ENCODE assay signal across 10 cellular contexts in genomic region chr1:9766759-9767442, GRCh38. TPM values are rescaled to one million over a fixed set of nuclear protein-coding genes. Genes with fewer than 3 reads are reported as not detected.
A peak's percentile ranks its signal among the peaks of the same experiment; 100 is the strongest.
DNase-seq lines count a peak whose midpoint lies in the region; ATAC-seq and TF ChIP-seq lines count a peak whose summit lies in the region.
"Had no signal": no experiment of that assay in that cellular context is flagged by ENCODE, and none has a peak within 500 bp of the region (broad histone marks: within the 10 kb centered on the region; RNA-seq: fewer than 3 reads in every experiment).

No MANE protein-coding gene starts in this region.

- H2BK5ac ChIP-seq in H9 (ENCODE audit: insufficient read length, low read length): no peak overlapping the region

- H2BK12ac ChIP-seq in H9 (ENCODE audit: insufficient read length, low read depth, low read length): no peak overlapping the region

- no peak overlapping the region for H3K14ac ChIP-seq in H9 (ENCODE audit: insufficient read depth, low read length)

- peak; percentile 24 for ATAC-seq in stimulated activated effector memory CD8-positive, alpha-beta T cell treated with anti-CD3 and anti-CD28 coated beads, Interleukin-12 subunit alpha, Interleukin-12 subunit beta, amount 100 ng/mL, for 72 hours
- no peak for ATAC-seq in GM18907 (IDR thresholded peaks at IDR 0.05; ENCODE audit: unreplicated experiment)
- ATAC-seq: Right ventricle myocardium inferior had no signal

- no peak overlapping the region for H2AFZ ChIP-seq in H9 (ENCODE audit: low read length)

- H3K27me3 Mint-ChIP-seq in H9 (ENCODE audit: low read depth): no peaks in the 10 kb centered on the region

- H3K36me3 Mint-ChIP-seq in H9 (ENCODE audit: insufficient read depth in 1 of 3, low read depth in 3 of 3): peaks cover 9 to 25% (median 24%) of the 10 kb centered on the region in 3 experiments; a peak in 6 of 7 replicates
- peaks cover 21% of the 10 kb centered on the region for H3K36me3 Mint-ChIP-seq in stimulated activated effector memory CD8-positive, alpha-beta T cell treated with anti-CD3 and anti-CD28 coated beads, Interleukin-12 subunit alpha, Interleukin-12 subunit beta, amount 100 ng/mL, for 72 hours

- no peak overlapping the region for H2BK20ac ChIP-seq in H9 (ENCODE audit: low read depth, low read length, poor library complexity, severe bottlenecking)

- no peak for DNase-seq in H9
- peak; percentile 55 for DNase-seq in SW480 (ENCODE audit: low spot score)
- peak; percentile 87 for DNase-seq in fibroblast of villous mesenchyme (ENCODE audit: low read depth)
- no peak for DNase-seq in stimulated activated effector memory CD8-positive, alpha-beta T cell treated with anti-CD3 and anti-CD28 coated beads, Interleukin-12 subunit alpha, Interleukin-12 subunit beta, amount 100 ng/mL, for 72 hours (ENCODE audit: low spot score in 2 of 2)
- DNase-seq in activated CD4-positive, CD25-positive, alpha-beta regulatory T cell (lab: John Stamatoyannopoulos, UW): no peak
- DNase-seq in NCI-H2029 (lab: John Stamatoyannopoulos, UW): no peak
- DNase-seq: H7 had no signal

- H3K56ac ChIP-seq in H9 (ENCODE audit: insufficient read length, low read depth, low read length): no peak overlapping the region

- no CpG with 5 or more reads among the region's 15 CpGs for WGBS in H9 (ENCODE audit: extremely low coverage, insufficient read length, low lambda C conversion rate)

- H3K4me1 Mint-ChIP-seq in H9: peaks cover 19 to 39% of the 10 kb centered on the region in 2 experiments
- peaks cover 21% of the 10 kb centered on the region for H3K4me1 Mint-ChIP-seq in stimulated activated effector memory CD8-positive, alpha-beta T cell treated with anti-CD3 and anti-CD28 coated beads, Interleukin-12 subunit alpha, Interleukin-12 subunit beta, amount 100 ng/mL, for 72 hours
- H3K4me1 Mint-ChIP-seq: nephron had no signal

- no peak overlapping the region for H3K4me3 Mint-ChIP-seq in H9
- H3K4me3 Mint-ChIP-seq in stimulated activated effector memory CD8-positive, alpha-beta T cell treated with anti-CD3 and anti-CD28 coated beads, Interleukin-12 subunit alpha, Interleukin-12 subunit beta, amount 100 ng/mL, for 72 hours: no peak overlapping the region
- H3K4me3 Mint-ChIP-seq: nephron had no signal

- H4K20me1 ChIP-seq in H9 (ENCODE audit: control insufficient read depth, insufficient read depth, insufficient read length): no peaks in the 10 kb centered on the region

- no peaks in the 10 kb centered on the region for H3K27me3 ChIP-seq in H9 (ENCODE audit: insufficient read depth, low read length)

- H3K4ac ChIP-seq in H9 (ENCODE audit: low read depth, low read length): no peak overlapping the region

- no peak overlapping the region for H2BK120ac ChIP-seq in H9 (ENCODE audit: low read depth, low read length, poor library complexity, severe bottlenecking)

- H2BK15ac ChIP-seq in H9 (ENCODE audit: low read depth, low read length): no peak overlapping the region

- no peak overlapping the region for H3K23ac ChIP-seq in H9 (ENCODE audit: insufficient read length, low read depth, low read length)

- no peak overlapping the region for H3K27ac ChIP-seq in H9 (ENCODE audit: insufficient read length, low read depth, low read length)

- H4K91ac ChIP-seq in H9 (ENCODE audit: insufficient read length, low read depth, low read length): no peak overlapping the region

- no peaks in the 10 kb centered on the region for H3K9me3 Mint-ChIP-seq in H9
- no peaks in the 10 kb centered on the region for H3K9me3 Mint-ChIP-seq in stimulated activated effector memory CD8-positive, alpha-beta T cell treated with anti-CD3 and anti-CD28 coated beads, Interleukin-12 subunit alpha, Interleukin-12 subunit beta, amount 100 ng/mL, for 72 hours
- H3K9me3 Mint-ChIP-seq: nephron had no signal

- TF ChIP-seq CTCF in H9 (conservative IDR thresholded peaks at IDR 0.05) (no peak), fibroblast of villous mesenchyme (IDR thresholded peaks at IDR 0.05; ENCODE audit: insufficient read depth, low read depth, low read length) (no peak)

- H3K18ac ChIP-seq in H9 (ENCODE audit: insufficient read length, low read depth, low read length): no peak overlapping the region

- no peak overlapping the region for H3T11ph ChIP-seq in H9 (ENCODE audit: low read length)

- H3K79me2 ChIP-seq in H9 (ENCODE audit: insufficient read depth, low read length): no peaks in the 10 kb centered on the region; the same call in 1 of the 2 replicates

- H3K4me2 ChIP-seq in H9 (ENCODE audit: insufficient read depth, insufficient read length, low read length): no peak overlapping the region

- H4K5ac ChIP-seq in H9 (ENCODE audit: insufficient read length, low read depth, low read length): no peak overlapping the region

- H3K4me1 ChIP-seq in H9 (ENCODE audit: insufficient read depth, low read length): peaks cover 5% of the 10 kb centered on the region; the same call in 1 of the 2 replicates

- no peak overlapping the region for H3K4me3 ChIP-seq in fibroblast of villous mesenchyme (ENCODE audit: low read depth, low read length)

- no peak overlapping the region for H4K8ac ChIP-seq in H9 (replicated peaks; ENCODE audit: insufficient read length, low read depth, low read length)

- peak overlapping the region in 2 of 3 experiments; percentile 91; a peak in 2 of 7 replicates for H3K27ac Mint-ChIP-seq in H9
- no peak overlapping the region for H3K27ac Mint-ChIP-seq in stimulated activated effector memory CD8-positive, alpha-beta T cell treated with anti-CD3 and anti-CD28 coated beads, Interleukin-12 subunit alpha, Interleukin-12 subunit beta, amount 100 ng/mL, for 72 hours

- no peak overlapping the region for H3K9ac ChIP-seq in H9 (ENCODE audit: extremely low read depth, insufficient read length, low read length)

- no peaks in the 10 kb centered on the region for H3K23me2 ChIP-seq in H9 (ENCODE audit: insufficient read length, low read depth, low read length, poor library complexity, severe bottlenecking)

- no peaks in the 10 kb centered on the region for H3K9me3 ChIP-seq in H9 (ENCODE audit: control insufficient read depth, low read depth, low read length)

- no peak overlapping the region for H2AK5ac ChIP-seq in H9 (ENCODE audit: insufficient read length, low read length)

- peaks cover 7% of the 10 kb centered on the region for H3K79me1 ChIP-seq in H9 (ENCODE audit: insufficient read depth, low read depth, low read length, poor library complexity, severe bottlenecking)

RNA-seq across cellular contexts. Expression of gene CLSTN1, which starts 56.9 kb away (rescaled TPM):
- total RNA-seq in H9 (2021) (100 and 101 TPM in 2 replicates), fibroblast of villous mesenchyme (90.2 and 126 TPM in 2 replicates)

Comparison
In these comparisons a context has a peak if more than half of its experiments do, and no peak if none do; other contexts are left out.
1. DNase-seq: peak in SW480 (single experiment) and fibroblast of villous mesenchyme (single experiment); none in H9 (single experiment), stimulated activated effector memory CD8-positive, alpha-beta T cell treated with anti-CD3 and anti-CD28 coated beads, Interleukin-12 subunit alpha, Interleukin-12 subunit beta, amount 100 ng/mL, for 72 hours (0 of 2), activated CD4-positive, CD25-positive, alpha-beta regulatory T cell (0 of 4) and NCI-H2029 (single experiment).